ENCODE assay signal across 24 cellular contexts in the genomic region with DNA sequence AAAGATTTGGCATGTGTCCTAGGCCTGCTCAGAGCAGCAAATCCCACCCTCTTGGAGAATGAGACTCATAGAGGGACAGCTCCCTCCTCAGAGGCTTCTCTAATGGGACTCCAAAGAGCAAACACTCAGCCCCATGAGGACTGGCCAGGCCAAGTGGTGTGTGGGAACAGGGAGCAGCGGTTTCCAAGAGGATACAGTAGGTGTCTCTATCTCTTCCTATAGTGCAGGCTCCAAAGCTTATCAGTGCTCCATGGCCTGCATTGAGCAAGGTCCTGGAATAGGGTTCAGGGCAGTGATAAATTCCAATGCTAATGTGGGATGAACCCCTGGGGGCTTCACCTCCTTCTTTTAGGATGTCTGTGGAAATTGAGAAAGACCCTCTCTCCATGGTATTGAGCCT. TPM values are rescaled to one million over a fixed set of nuclear protein-coding genes. Genes with fewer than 3 reads are reported as not detected.
"Had no signal": no experiment of that assay in that cellular context is flagged by ENCODE, and none has a peak within 500 bp of the region (broad histone marks: within the 10 kb centered on the region; RNA-seq: fewer than 3 reads in every experiment).

No MANE protein-coding gene starts in this region.

- H3K27ac ChIP-seq: HL-60, SJSA1, SK-N-MC had no signal

- H3K4me3 ChIP-seq: SJSA1, SK-N-MC had no signal

- H3K27me3 Mint-ChIP-seq: IgD-negative memory B cell had no signal

- H3K36me3 Mint-ChIP-seq: IgD-negative memory B cell had no signal

- DNase-seq: KBM-7, NCI-H1092, NCI-H1105 treated with DMSO at 0.1 percent for 48 hours, NCI-H1417 treated with DMSO at 0.1 percent for 48 hours, NCI-H146, NCI-H1694 treated with DMSO at 0.1 percent for 48 hours, NCI-H1930, NCI-H2081 treated with DMSO at 0.1 percent for 48 hours, NCI-H2171, NCI-H226, NCI-H446, NCI-H510A, NCI-H524 treated with DMSO at 0.1 percent for 48 hours, NCI-H69, NCI-H774, Right ventricle myocardium superior, RPMI8226, SIG-M5 had no signal

- H3K9me3 ChIP-seq: SJSA1 had no signal

- H3K36me3 ChIP-seq: SJSA1 had no signal

- H3K4me1 Mint-ChIP-seq: IgD-negative memory B cell had no signal

- H3K4me3 Mint-ChIP-seq: IgD-negative memory B cell had no signal

- H3K27ac Mint-ChIP-seq: IgD-negative memory B cell had no signal

- H3K4me1 ChIP-seq: SJSA1 had no signal

- H3K27me3 ChIP-seq: SJSA1 had no signal

RNA-seq across cellular contexts. Expression of gene MAGEA10, which starts 15.7 kb away (rescaled TPM):
- total RNA-seq: LHCN-M2, MCF 10A, Right ventricle myocardium superior, SJSA1 had no signal
- polyA plus RNA-seq: IgD-negative memory B cell had no signal
